In the genomic region with DNA sequence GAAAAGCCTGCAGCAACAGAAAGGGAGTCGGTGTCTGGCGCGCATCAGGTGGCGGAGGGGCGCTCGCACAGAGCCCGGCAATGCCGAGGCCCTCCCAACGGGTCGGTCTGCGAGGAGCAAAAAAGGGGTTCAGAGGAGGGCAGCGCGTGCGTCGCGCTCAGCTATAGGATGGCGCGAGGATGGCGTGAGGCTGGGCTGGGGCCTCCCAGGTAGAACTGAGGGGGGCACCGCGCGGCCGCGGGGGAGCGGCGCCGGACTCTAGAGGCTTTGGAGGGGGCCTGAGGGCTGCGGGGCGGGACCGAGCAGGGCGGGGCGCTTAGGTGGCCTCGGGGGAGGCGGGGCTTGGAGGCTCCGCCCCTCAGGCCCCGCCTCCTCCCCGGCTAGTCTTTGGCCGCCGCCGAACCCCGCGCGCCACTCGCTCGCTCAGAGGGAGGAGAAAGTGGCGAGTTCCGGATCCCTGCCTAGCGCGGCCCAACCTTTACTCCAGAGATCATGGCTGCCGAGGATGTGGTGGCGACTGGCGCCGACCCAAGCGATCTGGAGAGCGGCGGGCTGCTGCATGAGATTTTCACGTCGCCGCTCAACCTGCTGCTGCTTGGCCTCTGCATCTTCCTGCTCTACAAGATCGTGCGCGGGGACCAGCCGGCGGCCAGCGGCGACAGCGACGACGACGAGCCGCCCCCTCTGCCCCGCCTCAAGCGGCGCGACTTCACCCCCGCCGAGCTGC, we compare ENCODE assay signal across 8 cellular contexts. TPM values are rescaled to one million over a fixed set of nuclear protein-coding genes. Genes with fewer than 3 reads are reported as not detected.
A peak's percentile ranks its signal among the peaks of the same experiment; 100 is the strongest.
DNase-seq lines count a peak whose midpoint lies in the region; ATAC-seq and TF ChIP-seq lines count a peak whose summit lies in the region.

PGRMC1 (plus strand) TSS at position 414 of the 727 bp plus-strand sequence; CDS start at position 493, 79 bp downstream.

- H3K4me3 Mint-ChIP-seq in activated CD4-positive, alpha-beta T cell treated with anti-CD3 and anti-CD28 coated beads, Interleukin-2, amount 10 ng/mL, durations not matched to agents 24 days and 14 days, result peak within 1 kb of the TSS; percentile 93

- peaks cover 15% of the 10 kb centered on the region for H3K36me3 Mint-ChIP-seq in activated CD4-positive, alpha-beta T cell treated with anti-CD3 and anti-CD28 coated beads, Interleukin-2, amount 10 ng/mL, durations not matched to agents 24 days and 14 days (ENCODE audit: low read depth)

- no peak for TF ChIP-seq CTCF in AG09319 (IDR thresholded peaks at IDR 0.05; ENCODE audit: low read depth, low read length)

- peak; percentile 54 for DNase-seq in AG09319 (ENCODE audit: extremely low read depth, low read depth)
- DNase-seq in NCI-H460 (ENCODE audit: extremely low read depth, low read depth), result peak; percentile 75
- peak; percentile 94 for DNase-seq in activated CD4-positive, alpha-beta T cell treated with anti-CD3 and anti-CD28 coated beads, Interleukin-2, amount 10 ng/mL, durations not matched to agents 24 days and 14 days
- DNase-seq in cortex of kidney (lab: John Stamatoyannopoulos, UW), result peak; percentile 5
- peak; percentile 93 for DNase-seq in left kidney (ENCODE audit: low read depth, low spot score)
- DNase-seq in stimulated activated CD4-positive, alpha-beta T cell treated with anti-CD3 and anti-CD28 coated beads, Interleukin-2, amount 100 ng/mL, for 24 hours, result peak; percentile 73 to 75

- H3K27me3 Mint-ChIP-seq in activated CD4-positive, alpha-beta T cell treated with anti-CD3 and anti-CD28 coated beads, Interleukin-2, amount 10 ng/mL, durations not matched to agents 24 days and 14 days, result peaks cover 28% of the 10 kb centered on the region

- H3K9me3 Mint-ChIP-seq in activated CD4-positive, alpha-beta T cell treated with anti-CD3 and anti-CD28 coated beads, Interleukin-2, amount 10 ng/mL, durations not matched to agents 24 days and 14 days, result peaks cover 5% of the 10 kb centered on the region

- ATAC-seq in GM18909 (IDR thresholded peaks at IDR 0.05; ENCODE audit: poor library complexity, unreplicated experiment), result peak; percentile 89
- peak; percentile 87 for ATAC-seq in HG03159 (IDR thresholded peaks at IDR 0.05; ENCODE audit: unreplicated experiment)

- H3K4me1 Mint-ChIP-seq in activated CD4-positive, alpha-beta T cell treated with anti-CD3 and anti-CD28 coated beads, Interleukin-2, amount 10 ng/mL, durations not matched to agents 24 days and 14 days, result peaks cover 18% of the 10 kb centered on the region

- peak within 1 kb of the TSS; percentile 76 for H3K27ac Mint-ChIP-seq in activated CD4-positive, alpha-beta T cell treated with anti-CD3 and anti-CD28 coated beads, Interleukin-2, amount 10 ng/mL, durations not matched to agents 24 days and 14 days

- intact Hi-C loops in activated CD4-positive, alpha-beta T cell treated with anti-CD3 and anti-CD28 coated beads, Interleukin-2, amount 10 ng/mL, durations not matched to agents 24 days and 14 days (cut with micrococcal nuclease), result loop anchor here (2.0 to 5.0 kb wide), 3 partner anchors 233 to 889 kb away; partner anchors contain the start of genes SLC25A5 and WDR44

RNA-seq across cellular contexts. Expression of gene PGRMC1, which starts in this region (rescaled TPM):
- total RNA-seq in NCI-H460 (2014; rRNA removed; shearing (Covaris generic)), result 172 and 173 TPM in 2 replicates
- polyA plus RNA-seq in NCI-H460 (2014; cell fraction: nucleus; rRNA removed), result 204 and 242 TPM in 2 replicates
- 45.5 TPM in 2 replicates for total RNA-seq in activated CD4-positive, alpha-beta T cell treated with anti-CD3 and anti-CD28 coated beads, Interleukin-2, amount 10 ng/mL, durations not matched to agents 24 days and 14 days

Comparison
In these comparisons a context has a peak if more than half of its experiments do, and no peak if none do; other contexts are left out.
1. Peak in every context shown above with its lines: DNase-seq and ATAC-seq.
2. DNase-seq: peak in every context shown above with its lines; median percentile 94 in activated CD4-positive, alpha-beta T cell treated with anti-CD3 and anti-CD28 coated beads, Interleukin-2, amount 10 ng/mL, durations not matched to agents 24 days and 14 days; 93 in left kidney; 75 in NCI-H460; 74 in stimulated activated CD4-positive, alpha-beta T cell treated with anti-CD3 and anti-CD28 coated beads, Interleukin-2, amount 100 ng/mL, for 24 hours; 54 in AG09319; 5 in cortex of kidney.